2 cellular contexts compared by ENCODE assay signal in the genomic region with DNA sequence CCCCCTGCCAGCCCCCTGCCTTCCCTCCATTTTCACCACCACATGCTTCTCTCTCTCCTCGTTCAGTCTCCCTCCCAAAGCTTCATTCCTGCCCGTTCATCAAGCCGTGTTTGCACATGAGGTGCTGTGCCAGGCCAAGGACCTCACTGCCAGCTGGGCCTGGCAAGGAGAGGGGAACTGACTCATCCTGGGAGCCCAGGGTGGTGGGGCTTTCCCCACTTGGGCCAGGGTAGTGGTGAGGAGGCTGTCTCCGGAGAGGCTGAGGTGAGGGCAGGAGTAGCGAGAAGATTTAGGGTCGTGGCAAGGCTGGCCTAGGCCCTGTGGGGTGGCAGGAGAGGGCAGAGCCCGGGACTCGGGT.
A peak's percentile ranks its signal among the peaks of the same experiment; 100 is the strongest.
TF ChIP-seq lines count a peak whose summit lies in the region.

No MANE protein-coding gene starts in this region.

TF ChIP-seq in HCT116, 20 proteins besides CTCF, POLR2A, EP300 and RAD21:
- TF ChIP-seq SIN3A (IDR thresholded peaks at IDR 0.05; ENCODE audit: low read depth): no peak
- TF ChIP-seq YY1 (IDR thresholded peaks at IDR 0.05; ENCODE audit: extremely low read depth, insufficient replicate concordance, low read depth, low read length): no peak
- TF ChIP-seq CEBPB (IDR thresholded peaks at IDR 0.05; ENCODE audit: low read depth): no peak
- TF ChIP-seq FOSL1 (IDR thresholded peaks at IDR 0.05; ENCODE audit: low read depth): no peak
- no peak for TF ChIP-seq SP1 (IDR thresholded peaks at IDR 0.05; ENCODE audit: low read depth)
- no peak for TF ChIP-seq ZNF274 (IDR thresholded peaks at IDR 0.05; ENCODE audit: low read depth, low read length)
- TF ChIP-seq, protein P1, sequence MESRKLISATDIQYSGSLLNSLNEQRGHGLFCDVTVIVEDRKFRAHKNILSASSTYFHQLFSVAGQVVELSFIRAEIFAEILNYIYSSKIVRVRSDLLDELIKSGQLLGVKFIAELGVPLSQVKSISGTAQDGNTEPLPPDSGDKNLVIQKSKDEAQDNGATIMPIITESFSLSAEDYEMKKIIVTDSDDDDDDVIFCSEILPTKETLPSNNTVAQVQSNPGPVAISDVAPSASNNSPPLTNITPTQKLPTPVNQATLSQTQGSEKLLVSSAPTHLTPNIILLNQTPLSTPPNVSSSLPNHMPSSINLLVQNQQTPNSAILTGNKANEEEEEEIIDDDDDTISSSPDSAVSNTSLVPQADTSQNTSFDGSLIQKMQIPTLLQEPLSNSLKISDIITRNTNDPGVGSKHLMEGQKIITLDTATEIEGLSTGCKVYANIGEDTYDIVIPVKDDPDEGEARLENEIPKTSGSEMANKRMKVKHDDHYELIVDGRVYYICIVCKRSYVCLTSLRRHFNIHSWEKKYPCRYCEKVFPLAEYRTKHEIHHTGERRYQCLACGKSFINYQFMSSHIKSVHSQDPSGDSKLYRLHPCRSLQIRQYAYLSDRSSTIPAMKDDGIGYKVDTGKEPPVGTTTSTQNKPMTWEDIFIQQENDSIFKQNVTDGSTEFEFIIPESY (IDR thresholded peaks at IDR 0.05; ENCODE audit: extremely low read depth, insufficient replicate concordance, low read length): no peak
- no peak for TF ChIP-seq EZH2 (IDR thresholded peaks at IDR 0.05)
- no peak for TF ChIP-seq CBX3 (IDR thresholded peaks at IDR 0.05; ENCODE audit: low read depth)
TF ChIP-seq in HCT116: peak in this region for 0.

TF ChIP-seq in GM12878, 131 proteins besides CTCF, POLR2A, EP300 and RAD21 (continues in another document):
- TF ChIP-seq FOXM1 (IDR thresholded peaks at IDR 0.05; ENCODE audit: low read depth, low read length) (no peak), SREBF2 (IDR thresholded peaks at IDR 0.05; ENCODE audit: low read length) (no peak), POLR2AphosphoS2 (IDR thresholded peaks at IDR 0.05; ENCODE audit: low read depth, low read length) (no peak), HDGF (IDR thresholded peaks at IDR 0.05) (no peak), HDAC6 (IDR thresholded peaks at IDR 0.05; ENCODE audit: unreplicated experiment) (no peak), MYC (IDR thresholded peaks at IDR 0.05; ENCODE audit: insufficient read depth, insufficient read length, insufficient replicate concordance, low read length, severe bottlenecking) (no peak), CBX5 (IDR thresholded peaks at IDR 0.05; ENCODE audit: low read depth) (no peak), FOS (IDR thresholded peaks at IDR 0.05; ENCODE audit: borderline replicate concordance, extremely low read depth, insufficient read length) (no peak), RELA (IDR thresholded peaks at IDR 0.05; ENCODE audit: borderline replicate concordance, partially characterized antibody) (no peak), NFIC (IDR thresholded peaks at IDR 0.05; ENCODE audit: low read depth, low read length) (no peak), SMC3 (IDR thresholded peaks at IDR 0.05; ENCODE audit: borderline replicate concordance, low read length) (no peak), MYB (IDR thresholded peaks at IDR 0.05; ENCODE audit: borderline replicate concordance, low read depth, low read length) (no peak), MEF2B (IDR thresholded peaks at IDR 0.05; ENCODE audit: partially characterized antibody, poor library complexity, severe bottlenecking) (no peak), SIX5 (IDR thresholded peaks at IDR 0.05; ENCODE audit: low read depth, low read length, severe bottlenecking) (no peak), JUND (IDR thresholded peaks at IDR 0.05; ENCODE audit: low read depth, low read length) (0 out of 2 replicates have a peak, but pooled peaks have one; percentile 6), KDM1A (IDR thresholded peaks at IDR 0.05; ENCODE audit: borderline replicate concordance) (no peak), CREM (IDR thresholded peaks at IDR 0.05; ENCODE audit: low read depth) (no peak), ZNF384 (IDR thresholded peaks at IDR 0.05; ENCODE audit: borderline replicate concordance, low read depth, low read length) (no peak), SUPT20H (IDR thresholded peaks at IDR 0.05; ENCODE audit: borderline replicate concordance, control insufficient read depth, low read depth, low read length) (no peak), ZSCAN29 (IDR thresholded peaks at IDR 0.05) (no peak), ZZZ3 (IDR thresholded peaks at IDR 0.05; ENCODE audit: control insufficient read depth, insufficient read length, low read depth) (no peak), MTA3 (IDR thresholded peaks at IDR 0.05; ENCODE audit: borderline replicate concordance, low read length) (no peak), TCF3 (IDR thresholded peaks at IDR 0.05; ENCODE audit: borderline replicate concordance, insufficient read depth, low read depth, low read length) (peak; percentile 59; the same call in 1 of the 2 replicates)
- TF ChIP-seq, protein P2, sequence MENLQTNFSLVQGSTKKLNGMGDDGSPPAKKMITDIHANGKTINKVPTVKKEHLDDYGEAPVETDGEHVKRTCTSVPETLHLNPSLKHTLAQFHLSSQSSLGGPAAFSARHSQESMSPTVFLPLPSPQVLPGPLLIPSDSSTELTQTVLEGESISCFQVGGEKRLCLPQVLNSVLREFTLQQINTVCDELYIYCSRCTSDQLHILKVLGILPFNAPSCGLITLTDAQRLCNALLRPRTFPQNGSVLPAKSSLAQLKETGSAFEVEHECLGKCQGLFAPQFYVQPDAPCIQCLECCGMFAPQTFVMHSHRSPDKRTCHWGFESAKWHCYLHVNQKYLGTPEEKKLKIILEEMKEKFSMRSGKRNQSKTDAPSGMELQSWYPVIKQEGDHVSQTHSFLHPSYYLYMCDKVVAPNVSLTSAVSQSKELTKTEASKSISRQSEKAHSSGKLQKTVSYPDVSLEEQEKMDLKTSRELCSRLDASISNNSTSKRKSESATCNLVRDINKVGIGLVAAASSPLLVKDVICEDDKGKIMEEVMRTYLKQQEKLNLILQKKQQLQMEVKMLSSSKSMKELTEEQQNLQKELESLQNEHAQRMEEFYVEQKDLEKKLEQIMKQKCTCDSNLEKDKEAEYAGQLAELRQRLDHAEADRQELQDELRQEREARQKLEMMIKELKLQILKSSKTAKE (IDR thresholded peaks at IDR 0.05; ENCODE audit: low read depth, poor library complexity, severe bottlenecking): no peak
- TF ChIP-seq, protein P3, sequence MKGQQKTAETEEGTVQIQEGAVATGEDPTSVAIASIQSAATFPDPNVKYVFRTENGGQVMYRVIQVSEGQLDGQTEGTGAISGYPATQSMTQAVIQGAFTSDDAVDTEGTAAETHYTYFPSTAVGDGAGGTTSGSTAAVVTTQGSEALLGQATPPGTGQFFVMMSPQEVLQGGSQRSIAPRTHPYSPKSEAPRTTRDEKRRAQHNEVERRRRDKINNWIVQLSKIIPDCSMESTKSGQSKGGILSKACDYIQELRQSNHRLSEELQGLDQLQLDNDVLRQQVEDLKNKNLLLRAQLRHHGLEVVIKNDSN (IDR thresholded peaks at IDR 0.05; ENCODE audit: borderline replicate concordance, extremely low read length, insufficient read depth, low read depth, low read length): no peak
- TF ChIP-seq, protein P4, sequence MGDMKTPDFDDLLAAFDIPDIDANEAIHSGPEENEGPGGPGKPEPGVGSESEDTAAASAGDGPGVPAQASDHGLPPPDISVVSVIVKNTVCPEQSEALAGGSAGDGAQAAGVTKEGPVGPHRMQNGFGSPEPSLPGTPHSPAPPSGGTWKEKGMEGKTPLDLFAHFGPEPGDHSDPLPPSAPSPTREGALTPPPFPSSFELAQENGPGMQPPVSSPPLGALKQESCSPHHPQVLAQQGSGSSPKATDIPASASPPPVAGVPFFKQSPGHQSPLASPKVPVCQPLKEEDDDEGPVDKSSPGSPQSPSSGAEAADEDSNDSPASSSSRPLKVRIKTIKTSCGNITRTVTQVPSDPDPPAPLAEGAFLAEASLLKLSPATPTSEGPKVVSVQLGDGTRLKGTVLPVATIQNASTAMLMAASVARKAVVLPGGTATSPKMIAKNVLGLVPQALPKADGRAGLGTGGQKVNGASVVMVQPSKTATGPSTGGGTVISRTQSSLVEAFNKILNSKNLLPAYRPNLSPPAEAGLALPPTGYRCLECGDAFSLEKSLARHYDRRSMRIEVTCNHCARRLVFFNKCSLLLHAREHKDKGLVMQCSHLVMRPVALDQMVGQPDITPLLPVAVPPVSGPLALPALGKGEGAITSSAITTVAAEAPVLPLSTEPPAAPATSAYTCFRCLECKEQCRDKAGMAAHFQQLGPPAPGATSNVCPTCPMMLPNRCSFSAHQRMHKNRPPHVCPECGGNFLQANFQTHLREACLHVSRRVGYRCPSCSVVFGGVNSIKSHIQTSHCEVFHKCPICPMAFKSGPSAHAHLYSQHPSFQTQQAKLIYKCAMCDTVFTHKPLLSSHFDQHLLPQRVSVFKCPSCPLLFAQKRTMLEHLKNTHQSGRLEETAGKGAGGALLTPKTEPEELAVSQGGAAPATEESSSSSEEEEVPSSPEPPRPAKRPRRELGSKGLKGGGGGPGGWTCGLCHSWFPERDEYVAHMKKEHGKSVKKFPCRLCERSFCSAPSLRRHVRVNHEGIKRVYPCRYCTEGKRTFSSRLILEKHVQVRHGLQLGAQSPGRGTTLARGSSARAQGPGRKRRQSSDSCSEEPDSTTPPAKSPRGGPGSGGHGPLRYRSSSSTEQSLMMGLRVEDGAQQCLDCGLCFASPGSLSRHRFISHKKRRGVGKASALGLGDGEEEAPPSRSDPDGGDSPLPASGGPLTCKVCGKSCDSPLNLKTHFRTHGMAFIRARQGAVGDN (IDR thresholded peaks at IDR 0.05): peak; percentile 70
- TF ChIP-seq, protein P5, sequence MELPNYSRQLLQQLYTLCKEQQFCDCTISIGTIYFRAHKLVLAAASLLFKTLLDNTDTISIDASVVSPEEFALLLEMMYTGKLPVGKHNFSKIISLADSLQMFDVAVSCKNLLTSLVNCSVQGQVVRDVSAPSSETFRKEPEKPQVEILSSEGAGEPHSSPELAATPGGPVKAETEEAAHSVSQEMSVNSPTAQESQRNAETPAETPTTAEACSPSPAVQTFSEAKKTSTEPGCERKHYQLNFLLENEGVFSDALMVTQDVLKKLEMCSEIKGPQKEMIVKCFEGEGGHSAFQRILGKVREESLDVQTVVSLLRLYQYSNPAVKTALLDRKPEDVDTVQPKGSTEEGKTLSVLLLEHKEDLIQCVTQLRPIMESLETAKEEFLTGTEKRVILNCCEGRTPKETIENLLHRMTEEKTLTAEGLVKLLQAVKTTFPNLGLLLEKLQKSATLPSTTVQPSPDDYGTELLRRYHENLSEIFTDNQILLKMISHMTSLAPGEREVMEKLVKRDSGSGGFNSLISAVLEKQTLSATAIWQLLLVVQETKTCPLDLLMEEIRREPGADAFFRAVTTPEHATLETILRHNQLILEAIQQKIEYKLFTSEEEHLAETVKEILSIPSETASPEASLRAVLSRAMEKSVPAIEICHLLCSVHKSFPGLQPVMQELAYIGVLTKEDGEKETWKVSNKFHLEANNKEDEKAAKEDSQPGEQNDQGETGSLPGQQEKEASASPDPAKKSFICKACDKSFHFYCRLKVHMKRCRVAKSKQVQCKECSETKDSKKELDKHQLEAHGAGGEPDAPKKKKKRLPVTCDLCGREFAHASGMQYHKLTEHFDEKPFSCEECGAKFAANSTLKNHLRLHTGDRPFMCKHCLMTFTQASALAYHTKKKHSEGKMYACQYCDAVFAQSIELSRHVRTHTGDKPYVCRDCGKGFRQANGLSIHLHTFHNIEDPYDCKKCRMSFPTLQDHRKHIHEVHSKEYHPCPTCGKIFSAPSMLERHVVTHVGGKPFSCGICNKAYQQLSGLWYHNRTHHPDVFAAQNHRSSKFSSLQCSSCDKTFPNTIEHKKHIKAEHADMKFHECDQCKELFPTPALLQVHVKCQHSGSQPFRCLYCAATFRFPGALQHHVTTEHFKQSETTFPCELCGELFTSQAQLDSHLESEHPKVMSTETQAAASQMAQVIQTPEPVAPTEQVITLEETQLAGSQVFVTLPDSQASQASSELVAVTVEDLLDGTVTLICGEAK (IDR thresholded peaks at IDR 0.05; ENCODE audit: borderline replicate concordance): no peak
- TF ChIP-seq, protein P6, sequence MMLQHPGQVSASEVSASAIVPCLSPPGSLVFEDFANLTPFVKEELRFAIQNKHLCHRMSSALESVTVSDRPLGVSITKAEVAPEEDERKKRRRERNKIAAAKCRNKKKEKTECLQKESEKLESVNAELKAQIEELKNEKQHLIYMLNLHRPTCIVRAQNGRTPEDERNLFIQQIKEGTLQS (IDR thresholded peaks at IDR 0.05; ENCODE audit: borderline replicate concordance, extremely low read depth, low read depth, low read length): no peak
- TF ChIP-seq, protein P7, sequence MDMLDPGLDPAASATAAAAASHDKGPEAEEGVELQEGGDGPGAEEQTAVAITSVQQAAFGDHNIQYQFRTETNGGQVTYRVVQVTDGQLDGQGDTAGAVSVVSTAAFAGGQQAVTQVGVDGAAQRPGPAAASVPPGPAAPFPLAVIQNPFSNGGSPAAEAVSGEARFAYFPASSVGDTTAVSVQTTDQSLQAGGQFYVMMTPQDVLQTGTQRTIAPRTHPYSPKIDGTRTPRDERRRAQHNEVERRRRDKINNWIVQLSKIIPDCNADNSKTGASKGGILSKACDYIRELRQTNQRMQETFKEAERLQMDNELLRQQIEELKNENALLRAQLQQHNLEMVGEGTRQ (IDR thresholded peaks at IDR 0.05; ENCODE audit: borderline replicate concordance, low read depth, low read length): no peak
- TF ChIP-seq, protein P8, sequence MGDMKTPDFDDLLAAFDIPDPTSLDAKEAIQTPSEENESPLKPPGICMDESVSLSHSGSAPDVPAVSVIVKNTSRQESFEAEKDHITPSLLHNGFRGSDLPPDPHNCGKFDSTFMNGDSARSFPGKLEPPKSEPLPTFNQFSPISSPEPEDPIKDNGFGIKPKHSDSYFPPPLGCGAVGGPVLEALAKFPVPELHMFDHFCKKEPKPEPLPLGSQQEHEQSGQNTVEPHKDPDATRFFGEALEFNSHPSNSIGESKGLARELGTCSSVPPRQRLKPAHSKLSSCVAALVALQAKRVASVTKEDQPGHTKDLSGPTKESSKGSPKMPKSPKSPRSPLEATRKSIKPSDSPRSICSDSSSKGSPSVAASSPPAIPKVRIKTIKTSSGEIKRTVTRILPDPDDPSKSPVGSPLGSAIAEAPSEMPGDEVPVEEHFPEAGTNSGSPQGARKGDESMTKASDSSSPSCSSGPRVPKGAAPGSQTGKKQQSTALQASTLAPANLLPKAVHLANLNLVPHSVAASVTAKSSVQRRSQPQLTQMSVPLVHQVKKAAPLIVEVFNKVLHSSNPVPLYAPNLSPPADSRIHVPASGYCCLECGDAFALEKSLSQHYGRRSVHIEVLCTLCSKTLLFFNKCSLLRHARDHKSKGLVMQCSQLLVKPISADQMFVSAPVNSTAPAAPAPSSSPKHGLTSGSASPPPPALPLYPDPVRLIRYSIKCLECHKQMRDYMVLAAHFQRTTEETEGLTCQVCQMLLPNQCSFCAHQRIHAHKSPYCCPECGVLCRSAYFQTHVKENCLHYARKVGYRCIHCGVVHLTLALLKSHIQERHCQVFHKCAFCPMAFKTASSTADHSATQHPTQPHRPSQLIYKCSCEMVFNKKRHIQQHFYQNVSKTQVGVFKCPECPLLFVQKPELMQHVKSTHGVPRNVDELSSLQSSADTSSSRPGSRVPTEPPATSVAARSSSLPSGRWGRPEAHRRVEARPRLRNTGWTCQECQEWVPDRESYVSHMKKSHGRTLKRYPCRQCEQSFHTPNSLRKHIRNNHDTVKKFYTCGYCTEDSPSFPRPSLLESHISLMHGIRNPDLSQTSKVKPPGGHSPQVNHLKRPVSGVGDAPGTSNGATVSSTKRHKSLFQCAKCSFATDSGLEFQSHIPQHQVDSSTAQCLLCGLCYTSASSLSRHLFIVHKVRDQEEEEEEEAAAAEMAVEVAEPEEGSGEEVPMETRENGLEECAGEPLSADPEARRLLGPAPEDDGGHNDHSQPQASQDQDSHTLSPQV (IDR thresholded peaks at IDR 0.05): no peak
